ENCODE assay signal across 2 cellular contexts in the genomic region with DNA sequence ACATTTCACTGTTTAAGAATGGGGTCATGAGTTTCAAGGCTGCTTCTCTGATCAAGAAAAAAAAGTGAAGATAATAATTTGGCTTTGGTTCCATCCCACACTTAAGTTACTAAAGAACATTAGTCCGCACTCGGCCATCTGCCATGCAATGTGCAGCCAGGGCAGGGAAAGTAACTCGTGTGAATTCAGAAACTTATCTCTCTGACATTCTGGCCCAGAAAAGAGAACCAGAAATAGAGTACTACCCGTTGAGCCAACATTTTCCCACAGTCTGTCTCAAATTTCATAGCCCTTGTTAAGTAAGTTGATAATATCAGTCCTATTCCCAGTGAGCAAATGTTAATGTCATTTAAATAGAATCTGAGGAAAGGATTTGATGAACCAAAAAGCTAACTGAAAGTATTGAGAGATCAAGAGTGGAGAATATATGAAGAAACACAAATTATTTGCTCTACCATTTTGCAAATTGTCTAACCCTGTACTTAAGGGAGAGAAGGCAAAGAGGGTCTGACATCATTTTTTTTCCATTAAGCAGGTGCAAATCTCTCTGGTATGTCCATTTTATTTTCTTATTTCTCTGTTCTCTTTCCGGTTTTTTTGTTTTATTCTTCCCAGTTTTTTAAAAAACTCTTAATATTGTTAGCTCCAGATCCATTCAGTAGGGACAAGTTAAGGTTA.
TF ChIP-seq lines count a peak whose summit lies in the region.

No MANE protein-coding gene starts in this region.

TF ChIP-seq in HEK293, 187 proteins besides CTCF, POLR2A, EP300 and RAD21 (continued from another document and continues in another):
- TF ChIP-seq, protein P1, sequence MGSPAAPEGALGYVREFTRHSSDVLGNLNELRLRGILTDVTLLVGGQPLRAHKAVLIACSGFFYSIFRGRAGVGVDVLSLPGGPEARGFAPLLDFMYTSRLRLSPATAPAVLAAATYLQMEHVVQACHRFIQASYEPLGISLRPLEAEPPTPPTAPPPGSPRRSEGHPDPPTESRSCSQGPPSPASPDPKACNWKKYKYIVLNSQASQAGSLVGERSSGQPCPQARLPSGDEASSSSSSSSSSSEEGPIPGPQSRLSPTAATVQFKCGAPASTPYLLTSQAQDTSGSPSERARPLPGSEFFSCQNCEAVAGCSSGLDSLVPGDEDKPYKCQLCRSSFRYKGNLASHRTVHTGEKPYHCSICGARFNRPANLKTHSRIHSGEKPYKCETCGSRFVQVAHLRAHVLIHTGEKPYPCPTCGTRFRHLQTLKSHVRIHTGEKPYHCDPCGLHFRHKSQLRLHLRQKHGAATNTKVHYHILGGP (tag by site-specific recombination; IDR thresholded peaks at IDR 0.05): no peak
- TF ChIP-seq ZNF521 (tag by site-specific recombination; IDR thresholded peaks at IDR 0.05) (no peak), ZNF549 (tag by site-specific recombination; IDR thresholded peaks at IDR 0.05) (no peak), ZBTB1 (tag by site-specific recombination; IDR thresholded peaks at IDR 0.05) (no peak), ZNF701 (tag by site-specific recombination; IDR thresholded peaks at IDR 0.05) (no peak), ZNF571 (tag by site-specific recombination; IDR thresholded peaks at IDR 0.05) (no peak), GLI2 (tag by site-specific recombination; IDR thresholded peaks at IDR 0.05; ENCODE audit: borderline replicate concordance, low read depth) (no peak), ZNF223 (tag by site-specific recombination; IDR thresholded peaks at IDR 0.05) (no peak), ZNF394 (tag by site-specific recombination; IDR thresholded peaks at IDR 0.05; ENCODE audit: borderline replicate concordance) (no peak), GLI4 (tag by site-specific recombination; IDR thresholded peaks at IDR 0.05) (no peak), KLF1 (tag by site-specific recombination; IDR thresholded peaks at IDR 0.05) (no peak), ZNF266 (tag by site-specific recombination; IDR thresholded peaks at IDR 0.05; ENCODE audit: low read depth) (no peak)
- TF ChIP-seq, protein P2, sequence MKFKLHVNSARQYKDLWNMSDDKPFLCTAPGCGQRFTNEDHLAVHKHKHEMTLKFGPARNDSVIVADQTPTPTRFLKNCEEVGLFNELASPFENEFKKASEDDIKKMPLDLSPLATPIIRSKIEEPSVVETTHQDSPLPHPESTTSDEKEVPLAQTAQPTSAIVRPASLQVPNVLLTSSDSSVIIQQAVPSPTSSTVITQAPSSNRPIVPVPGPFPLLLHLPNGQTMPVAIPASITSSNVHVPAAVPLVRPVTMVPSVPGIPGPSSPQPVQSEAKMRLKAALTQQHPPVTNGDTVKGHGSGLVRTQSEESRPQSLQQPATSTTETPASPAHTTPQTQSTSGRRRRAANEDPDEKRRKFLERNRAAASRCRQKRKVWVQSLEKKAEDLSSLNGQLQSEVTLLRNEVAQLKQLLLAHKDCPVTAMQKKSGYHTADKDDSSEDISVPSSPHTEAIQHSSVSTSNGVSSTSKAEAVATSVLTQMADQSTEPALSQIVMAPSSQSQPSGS (tag by site-specific recombination; IDR thresholded peaks at IDR 0.05; ENCODE audit: low read depth): no peak
- TF ChIP-seq, protein P3, sequence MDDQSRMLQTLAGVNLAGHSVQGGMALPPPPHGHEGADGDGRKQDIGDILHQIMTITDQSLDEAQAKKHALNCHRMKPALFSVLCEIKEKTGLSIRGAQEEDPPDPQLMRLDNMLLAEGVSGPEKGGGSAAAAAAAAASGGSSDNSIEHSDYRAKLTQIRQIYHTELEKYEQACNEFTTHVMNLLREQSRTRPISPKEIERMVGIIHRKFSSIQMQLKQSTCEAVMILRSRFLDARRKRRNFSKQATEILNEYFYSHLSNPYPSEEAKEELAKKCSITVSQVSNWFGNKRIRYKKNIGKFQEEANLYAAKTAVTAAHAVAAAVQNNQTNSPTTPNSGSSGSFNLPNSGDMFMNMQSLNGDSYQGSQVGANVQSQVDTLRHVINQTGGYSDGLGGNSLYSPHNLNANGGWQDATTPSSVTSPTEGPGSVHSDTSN (CRISPR knock-in tag; IDR thresholded peaks at IDR 0.05): no peak
- TF ChIP-seq, protein P4, sequence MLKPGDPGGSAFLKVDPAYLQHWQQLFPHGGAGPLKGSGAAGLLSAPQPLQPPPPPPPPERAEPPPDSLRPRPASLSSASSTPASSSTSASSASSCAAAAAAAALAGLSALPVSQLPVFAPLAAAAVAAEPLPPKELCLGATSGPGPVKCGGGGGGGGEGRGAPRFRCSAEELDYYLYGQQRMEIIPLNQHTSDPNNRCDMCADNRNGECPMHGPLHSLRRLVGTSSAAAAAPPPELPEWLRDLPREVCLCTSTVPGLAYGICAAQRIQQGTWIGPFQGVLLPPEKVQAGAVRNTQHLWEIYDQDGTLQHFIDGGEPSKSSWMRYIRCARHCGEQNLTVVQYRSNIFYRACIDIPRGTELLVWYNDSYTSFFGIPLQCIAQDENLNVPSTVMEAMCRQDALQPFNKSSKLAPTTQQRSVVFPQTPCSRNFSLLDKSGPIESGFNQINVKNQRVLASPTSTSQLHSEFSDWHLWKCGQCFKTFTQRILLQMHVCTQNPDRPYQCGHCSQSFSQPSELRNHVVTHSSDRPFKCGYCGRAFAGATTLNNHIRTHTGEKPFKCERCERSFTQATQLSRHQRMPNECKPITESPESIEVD (tag by site-specific recombination; IDR thresholded peaks at IDR 0.05): peak; percentile 37
- TF ChIP-seq, protein P5, sequence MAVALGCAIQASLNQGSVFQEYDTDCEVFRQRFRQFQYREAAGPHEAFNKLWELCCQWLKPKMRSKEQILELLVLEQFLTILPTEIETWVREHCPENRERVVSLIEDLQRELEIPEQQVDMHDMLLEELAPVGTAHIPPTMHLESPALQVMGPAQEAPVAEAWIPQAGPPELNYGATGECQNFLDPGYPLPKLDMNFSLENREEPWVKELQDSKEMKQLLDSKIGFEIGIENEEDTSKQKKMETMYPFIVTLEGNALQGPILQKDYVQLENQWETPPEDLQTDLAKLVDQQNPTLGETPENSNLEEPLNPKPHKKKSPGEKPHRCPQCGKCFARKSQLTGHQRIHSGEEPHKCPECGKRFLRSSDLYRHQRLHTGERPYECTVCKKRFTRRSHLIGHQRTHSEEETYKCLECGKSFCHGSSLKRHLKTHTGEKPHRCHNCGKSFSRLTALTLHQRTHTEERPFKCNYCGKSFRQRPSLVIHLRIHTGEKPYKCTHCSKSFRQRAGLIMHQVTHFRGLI (tag by site-specific recombination; IDR thresholded peaks at IDR 0.05): no peak
- TF ChIP-seq, protein P6, sequence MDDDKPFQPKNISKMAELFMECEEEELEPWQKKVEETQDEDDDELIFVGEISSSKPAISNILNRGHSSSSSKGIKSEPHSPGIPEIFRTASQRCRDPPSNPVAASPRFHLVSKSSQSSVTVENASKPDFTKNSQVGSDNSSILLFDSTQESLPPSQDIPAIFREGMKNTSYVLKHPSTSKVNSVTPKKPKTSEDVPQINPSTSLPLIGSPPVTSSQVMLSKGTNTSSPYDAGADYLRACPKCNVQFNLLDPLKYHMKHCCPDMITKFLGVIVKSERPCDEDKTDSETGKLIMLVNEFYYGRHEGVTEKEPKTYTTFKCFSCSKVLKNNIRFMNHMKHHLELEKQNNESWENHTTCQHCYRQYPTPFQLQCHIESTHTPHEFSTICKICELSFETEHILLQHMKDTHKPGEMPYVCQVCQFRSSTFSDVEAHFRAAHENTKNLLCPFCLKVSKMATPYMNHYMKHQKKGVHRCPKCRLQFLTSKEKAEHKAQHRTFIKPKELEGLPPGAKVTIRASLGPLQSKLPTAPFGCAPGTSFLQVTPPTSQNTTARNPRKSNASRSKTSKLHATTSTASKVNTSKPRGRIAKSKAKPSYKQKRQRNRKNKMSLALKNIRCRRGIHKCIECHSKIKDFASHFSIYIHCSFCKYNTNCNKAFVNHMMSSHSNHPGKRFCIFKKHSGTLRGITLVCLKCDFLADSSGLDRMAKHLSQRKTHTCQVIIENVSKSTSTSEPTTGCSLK (tag by site-specific recombination; IDR thresholded peaks at IDR 0.05): no peak

TF ChIP-seq in SK-N-SH, 30 proteins besides CTCF, POLR2A, EP300 and RAD21 (continued from another document):
- TF ChIP-seq, protein P7, sequence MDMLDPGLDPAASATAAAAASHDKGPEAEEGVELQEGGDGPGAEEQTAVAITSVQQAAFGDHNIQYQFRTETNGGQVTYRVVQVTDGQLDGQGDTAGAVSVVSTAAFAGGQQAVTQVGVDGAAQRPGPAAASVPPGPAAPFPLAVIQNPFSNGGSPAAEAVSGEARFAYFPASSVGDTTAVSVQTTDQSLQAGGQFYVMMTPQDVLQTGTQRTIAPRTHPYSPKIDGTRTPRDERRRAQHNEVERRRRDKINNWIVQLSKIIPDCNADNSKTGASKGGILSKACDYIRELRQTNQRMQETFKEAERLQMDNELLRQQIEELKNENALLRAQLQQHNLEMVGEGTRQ (IDR thresholded peaks at IDR 0.05; ENCODE audit: borderline replicate concordance, low read depth, low read length): no peak
- no peak for TF ChIP-seq FOXJ3 (CRISPR knock-in tag; IDR thresholded peaks at IDR 0.05)
- no peak for TF ChIP-seq NRF1 (IDR thresholded peaks at IDR 0.05; ENCODE audit: low read depth, low read length)
- peak; percentile 37; the same call in 1 of the 2 replicates for TF ChIP-seq TCF12 (IDR thresholded peaks at IDR 0.05)
- no peak for TF ChIP-seq GABPA (IDR thresholded peaks at IDR 0.05; ENCODE audit: low read depth)
- peak; percentile 22; the same call in 1 of the 2 replicates for TF ChIP-seq NFIC (IDR thresholded peaks at IDR 0.05; ENCODE audit: borderline replicate concordance)
- TF ChIP-seq ELF1 (IDR thresholded peaks at IDR 0.05): no peak
- no peak for TF ChIP-seq CHD2 (IDR thresholded peaks at IDR 0.05; ENCODE audit: low read length, partially characterized antibody)
- no peak for TF ChIP-seq RFX5 (IDR thresholded peaks at IDR 0.05; ENCODE audit: low read length)
